In the genomic region with DNA sequence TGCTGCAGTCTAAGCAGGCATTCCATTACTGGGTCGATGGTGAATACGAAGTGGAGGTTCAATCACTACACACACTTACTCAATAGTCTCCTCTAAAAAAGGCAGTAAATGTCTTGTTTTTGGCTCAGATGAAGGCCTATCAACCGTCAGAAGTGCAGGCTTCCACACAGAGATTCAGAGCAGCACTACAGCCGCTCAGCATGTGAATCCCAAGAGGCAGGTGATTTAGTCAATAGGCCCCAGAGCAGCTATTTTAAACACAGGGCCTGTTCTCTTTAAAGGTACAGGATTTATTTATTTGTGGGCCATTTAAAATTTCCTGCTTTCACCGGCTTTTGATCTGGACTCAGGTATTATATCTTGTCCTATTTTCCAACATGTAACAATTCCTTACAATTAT, we compare ENCODE assay signal across 18 cellular contexts.
"Had no signal": no experiment of that assay in that cellular context is flagged by ENCODE, and none has a peak within 500 bp of the region (broad histone marks: within the 10 kb centered on the region; RNA-seq: fewer than 3 reads in every experiment).

No MANE protein-coding gene starts in this region.

- H3K9me3 Mint-ChIP-seq: activated T-helper 17 cell treated with anti-CD3 and anti-CD28 coated beads, Interleukin-2, amount 50 U/mL, for 72 hours; nephron; stimulated activated naive B cell treated with anti-CD40 and anti-IgM and Interleukin-4, amounts not matched to agents 10 μg/mL and 1 μg/mL and 100 μg/mL, for 72 hours had no signal

- H3K27ac ChIP-seq: body of pancreas, foreskin keratinocyte, hepatocyte, lower lobe of right lung, sigmoid colon, WERI-Rb-1 had no signal

- H3K4me3 ChIP-seq: body of pancreas, hepatocyte, lower lobe of right lung, sigmoid colon had no signal

- H3K27me3 Mint-ChIP-seq: activated CD4-positive, alpha-beta memory T cell treated with anti-CD3 and anti-CD28 coated beads for 36 hours; activated CD4-positive, alpha-beta T cell treated with anti-CD3 and anti-CD28 coated beads for 36 hours; activated CD8-positive, alpha-beta memory T cell treated with anti-CD3 and anti-CD28 coated beads, Interleukin-2, amount 10 ng/mL, durations not matched to agents 7 days and 5 days; activated T-helper 17 cell treated with anti-CD3 and anti-CD28 coated beads, Interleukin-2, amount 50 U/mL, for 72 hours; stimulated activated naive B cell treated with anti-CD40 and anti-IgM and Interleukin-4, amounts not matched to agents 10 μg/mL and 1 μg/mL and 100 μg/mL, for 72 hours had no signal

- DNase-seq: activated CD4-positive, alpha-beta memory T cell treated with anti-CD3 and anti-CD28 coated beads for 36 hours; activated CD4-positive, alpha-beta T cell treated with anti-CD3 and anti-CD28 coated beads for 36 hours; activated CD8-positive, alpha-beta memory T cell treated with anti-CD3 and anti-CD28 coated beads, Interleukin-2, amount 10 ng/mL, durations not matched to agents 7 days and 5 days; activated naive CD4-positive, alpha-beta T cell; activated T-cell treated with anti-CD3 and anti-CD28 coated beads, Interleukin-2, amount 50 U/mL, for 1 hour; body of pancreas; foreskin keratinocyte; islet precursor cell; left colon; lower lobe of right lung; occipital lobe; posterior cingulate gyrus; sigmoid colon; stimulated activated naive B cell treated with anti-CD40 and anti-IgM and Interleukin-4, amounts not matched to agents 10 μg/mL and 1 μg/mL and 100 μg/mL, for 72 hours; WERI-Rb-1 had no signal

- H3K36me3 Mint-ChIP-seq: activated CD4-positive, alpha-beta memory T cell treated with anti-CD3 and anti-CD28 coated beads for 36 hours; activated CD8-positive, alpha-beta memory T cell treated with anti-CD3 and anti-CD28 coated beads, Interleukin-2, amount 10 ng/mL, durations not matched to agents 7 days and 5 days; stimulated activated naive B cell treated with anti-CD40 and anti-IgM and Interleukin-4, amounts not matched to agents 10 μg/mL and 1 μg/mL and 100 μg/mL, for 72 hours had no signal

- H3K4me3 Mint-ChIP-seq: activated CD4-positive, alpha-beta memory T cell treated with anti-CD3 and anti-CD28 coated beads for 36 hours; activated CD4-positive, alpha-beta T cell treated with anti-CD3 and anti-CD28 coated beads for 36 hours; activated CD8-positive, alpha-beta memory T cell treated with anti-CD3 and anti-CD28 coated beads, Interleukin-2, amount 10 ng/mL, durations not matched to agents 7 days and 5 days; activated T-helper 17 cell treated with anti-CD3 and anti-CD28 coated beads, Interleukin-2, amount 50 U/mL, for 72 hours; nephron; stimulated activated naive B cell treated with anti-CD40 and anti-IgM and Interleukin-4, amounts not matched to agents 10 μg/mL and 1 μg/mL and 100 μg/mL, for 72 hours had no signal

- H3K79me2 ChIP-seq: hepatocyte had no signal

- H2AFZ ChIP-seq: hepatocyte had no signal

- H3K27ac Mint-ChIP-seq: activated CD4-positive, alpha-beta memory T cell treated with anti-CD3 and anti-CD28 coated beads for 36 hours; activated CD4-positive, alpha-beta T cell treated with anti-CD3 and anti-CD28 coated beads for 36 hours; activated CD8-positive, alpha-beta memory T cell treated with anti-CD3 and anti-CD28 coated beads, Interleukin-2, amount 10 ng/mL, durations not matched to agents 7 days and 5 days; activated T-helper 17 cell treated with anti-CD3 and anti-CD28 coated beads, Interleukin-2, amount 50 U/mL, for 72 hours; nephron; stimulated activated naive B cell treated with anti-CD40 and anti-IgM and Interleukin-4, amounts not matched to agents 10 μg/mL and 1 μg/mL and 100 μg/mL, for 72 hours had no signal

- ATAC-seq: activated CD4-positive, alpha-beta T cell treated with anti-CD3 and anti-CD28 coated beads for 36 hours; activated CD8-positive, alpha-beta memory T cell treated with anti-CD3 and anti-CD28 coated beads, Interleukin-2, amount 10 ng/mL, durations not matched to agents 7 days and 5 days; activated T-helper 17 cell treated with anti-CD3 and anti-CD28 coated beads, Interleukin-2, amount 50 U/mL, for 72 hours; body of pancreas; foreskin keratinocyte; left colon; lower lobe of right lung; stimulated activated naive B cell treated with anti-CD40 and anti-IgM and Interleukin-4, amounts not matched to agents 10 μg/mL and 1 μg/mL and 100 μg/mL, for 72 hours had no signal

- H3K4me1 ChIP-seq: body of pancreas, foreskin keratinocyte, lower lobe of right lung, sigmoid colon had no signal

- H3K27me3 ChIP-seq: body of pancreas, foreskin keratinocyte, hepatocyte, sigmoid colon had no signal

- H3K36me3 ChIP-seq: lower lobe of right lung, sigmoid colon, WERI-Rb-1 had no signal

- H3K4me2 ChIP-seq: hepatocyte had no signal

- H3K4me1 Mint-ChIP-seq: activated CD4-positive, alpha-beta T cell treated with anti-CD3 and anti-CD28 coated beads for 36 hours; activated CD8-positive, alpha-beta memory T cell treated with anti-CD3 and anti-CD28 coated beads, Interleukin-2, amount 10 ng/mL, durations not matched to agents 7 days and 5 days; activated T-helper 17 cell treated with anti-CD3 and anti-CD28 coated beads, Interleukin-2, amount 50 U/mL, for 72 hours; nephron; stimulated activated naive B cell treated with anti-CD40 and anti-IgM and Interleukin-4, amounts not matched to agents 10 μg/mL and 1 μg/mL and 100 μg/mL, for 72 hours had no signal

- H3K9me3 ChIP-seq: body of pancreas, lower lobe of right lung, sigmoid colon had no signal
